17 cellular contexts compared by ENCODE assay signal in genomic region chr2:9793918-9794717, GRCh38.
"Had no signal": no experiment of that assay in that cellular context is flagged by ENCODE, and none has a peak within 500 bp of the region (broad histone marks: within the 10 kb centered on the region; RNA-seq: fewer than 3 reads in every experiment).

No MANE protein-coding gene starts in this region.

- H3K36me3 ChIP-seq: ascending aorta, left lung, thoracic aorta, upper lobe of right lung had no signal

- DNase-seq: activated CD4-positive, alpha-beta T cell treated with anti-CD3 and anti-CD28 coated beads for 48 hours; activated CD8-positive, alpha-beta memory T cell treated with anti-CD3 and anti-CD28 coated beads, Interleukin-2, amount 50 U/mL, for 48 hours; activated CD8-positive, alpha-beta T cell treated with anti-CD3 and anti-CD28 coated beads, Interleukin-2, amount 10 ng/mL, durations not matched to agents 7 days and 5 days; activated naive CD4-positive, alpha-beta T cell; activated naive CD8-positive, alpha-beta T cell treated with anti-CD3 and anti-CD28 coated beads, Interleukin-2, amount 50 U/mL, for 24 hours; left lung; mesendoderm; nephron progenitor cell; psoas muscle; stimulated activated CD4-positive, alpha-beta T cell treated with anti-CD3 and anti-CD28 coated beads, Interleukin-1b, Interleukin-23, amount 100 ng/mL, for 48 hours; upper lobe of right lung had no signal

- H3K4me1 ChIP-seq: ascending aorta, psoas muscle, upper lobe of right lung had no signal

- H3K4me3 Mint-ChIP-seq: activated CD8-positive, alpha-beta T cell treated with anti-CD3 and anti-CD28 coated beads, Interleukin-2, amount 10 ng/mL, durations not matched to agents 7 days and 5 days; activated naive CD8-positive, alpha-beta T cell treated with anti-CD3 and anti-CD28 coated beads, Interleukin-2, amount 50 U/mL, for 24 hours; nephron progenitor cell had no signal

- H3K4me3 ChIP-seq: ascending aorta, dorsolateral prefrontal cortex, hepatocyte, left lung, psoas muscle, thoracic aorta, upper lobe of right lung had no signal

- ATAC-seq: activated CD8-positive, alpha-beta T cell treated with anti-CD3 and anti-CD28 coated beads, Interleukin-2, amount 10 ng/mL, durations not matched to agents 7 days and 5 days; activated naive CD8-positive, alpha-beta T cell treated with anti-CD3 and anti-CD28 coated beads, Interleukin-2, amount 50 U/mL, for 24 hours; left lung; psoas muscle; sciatic nerve; upper lobe of right lung had no signal

- FAIRE-seq: bronchial epithelial cell had no signal

- H3K9me3 Mint-ChIP-seq: activated naive CD8-positive, alpha-beta T cell treated with anti-CD3 and anti-CD28 coated beads, Interleukin-2, amount 50 U/mL, for 24 hours; nephron progenitor cell had no signal

- H3K9me3 ChIP-seq: ascending aorta, left lung, psoas muscle, thoracic aorta, upper lobe of right lung had no signal

- H3K27ac ChIP-seq: ascending aorta, dorsolateral prefrontal cortex, hepatocyte, left lung, psoas muscle, thoracic aorta, upper lobe of right lung had no signal

- H3K27me3 ChIP-seq: ascending aorta, dorsolateral prefrontal cortex, hepatocyte, left lung, upper lobe of right lung had no signal

- H3K27ac Mint-ChIP-seq: activated naive CD8-positive, alpha-beta T cell treated with anti-CD3 and anti-CD28 coated beads, Interleukin-2, amount 50 U/mL, for 24 hours; nephron progenitor cell had no signal
